ENCODE assay signal across 8 cellular contexts in genomic region chr13:31200636-31200970, GRCh38. TPM values are rescaled to one million over a fixed set of nuclear protein-coding genes. Genes with fewer than 3 reads are reported as not detected.
DNase-seq lines count a peak whose midpoint lies in the region; ATAC-seq lines count a peak whose summit lies in the region.

No MANE protein-coding gene starts in this region.

- ATAC-seq in HG02763 (IDR thresholded peaks at IDR 0.05; ENCODE audit: unreplicated experiment): peak; percentile 12

- H3K4me1 Mint-ChIP-seq in activated T-helper 2 cell treated with anti-CD3 and anti-CD28 coated beads, Interferon-gamma antibody, Interleukin-2, Interleukin-4, amounts not matched to agents 10 μg/mL and 5 μg/mL and 100 μg/mL, durations not matched to agents 14 hours and 24 hours and 36 hours (ENCODE audit: low read depth): peaks cover 32% of the 10 kb centered on the region

- H3K27ac Mint-ChIP-seq in activated T-helper 2 cell treated with anti-CD3 and anti-CD28 coated beads, Interferon-gamma antibody, Interleukin-2, Interleukin-4, amounts not matched to agents 10 μg/mL and 5 μg/mL and 100 μg/mL, durations not matched to agents 14 hours and 24 hours and 36 hours: peak overlapping the region; percentile 56

- intact Hi-C loops in activated T-helper 2 cell treated with anti-CD3 and anti-CD28 coated beads, Interferon-gamma antibody, Interleukin-2, Interleukin-4, amounts not matched to agents 10 μg/mL and 5 μg/mL and 100 μg/mL, durations not matched to agents 14 hours and 24 hours and 36 hours (cut with micrococcal nuclease): loop anchor here (1.0 to 10.0 kb wide), 3 partner anchors 38 to 224 kb away; no protein-coding TSS in a partner anchor
- intact Hi-C loops in posterior cingulate gyrus (cut with DNase I): loop anchor here (1.0 kb wide), 1 partner anchor 38 kb away; no protein-coding TSS in a partner anchor

- DNase-seq in NCI-H1105 treated with DMSO at 0.1 percent for 48 hours (lab: John Stamatoyannopoulos, UW) (peak; percentile 24), NCI-H1105 (lab: John Stamatoyannopoulos, UW) (no peak), NCI-H526 (lab: John Stamatoyannopoulos, UW) (peak; percentile 36 to 90), glomerular visceral epithelial cell (ENCODE audit: extremely low spot score) (peak; percentile 44), posterior cingulate gyrus (peak in 7 of 10 donors; percentile 24 to 90 (median 53)), DMS153 (lab: John Stamatoyannopoulos, UW) (no peak)
- no peak for DNase-seq in activated T-helper 2 cell treated with anti-CD3 and anti-CD28 coated beads, Interferon-gamma antibody, Interleukin-2, Interleukin-4, amounts not matched to agents 10 μg/mL and 5 μg/mL and 100 μg/mL, durations not matched to agents 14 hours and 24 hours and 36 hours (ENCODE audit: low spot score)

- H3K36me3 Mint-ChIP-seq in activated T-helper 2 cell treated with anti-CD3 and anti-CD28 coated beads, Interferon-gamma antibody, Interleukin-2, Interleukin-4, amounts not matched to agents 10 μg/mL and 5 μg/mL and 100 μg/mL, durations not matched to agents 14 hours and 24 hours and 36 hours (ENCODE audit: low read depth): no peaks in the 10 kb centered on the region

- H3K9me3 Mint-ChIP-seq in activated T-helper 2 cell treated with anti-CD3 and anti-CD28 coated beads, Interferon-gamma antibody, Interleukin-2, Interleukin-4, amounts not matched to agents 10 μg/mL and 5 μg/mL and 100 μg/mL, durations not matched to agents 14 hours and 24 hours and 36 hours: no peaks in the 10 kb centered on the region

- H3K4me3 Mint-ChIP-seq in activated T-helper 2 cell treated with anti-CD3 and anti-CD28 coated beads, Interferon-gamma antibody, Interleukin-2, Interleukin-4, amounts not matched to agents 10 μg/mL and 5 μg/mL and 100 μg/mL, durations not matched to agents 14 hours and 24 hours and 36 hours (ENCODE audit: low read depth): peak overlapping the region; percentile 71

- peaks cover 16% of the 10 kb centered on the region for H3K27me3 Mint-ChIP-seq in activated T-helper 2 cell treated with anti-CD3 and anti-CD28 coated beads, Interferon-gamma antibody, Interleukin-2, Interleukin-4, amounts not matched to agents 10 μg/mL and 5 μg/mL and 100 μg/mL, durations not matched to agents 14 hours and 24 hours and 36 hours (ENCODE audit: low read depth)

RNA-seq across cellular contexts. Expression of gene B3GLCT, which starts 0.8 kb away (rescaled TPM):
- total RNA-seq in activated T-helper 2 cell treated with anti-CD3 and anti-CD28 coated beads, Interferon-gamma antibody, Interleukin-2, Interleukin-4, amounts not matched to agents 10 μg/mL and 5 μg/mL and 100 μg/mL, durations not matched to agents 14 hours and 24 hours and 36 hours: 4.3 and 4.7 TPM in 2 replicates

RNA-seq across cellular contexts. Expression of gene HSPH1, which starts 38.9 kb away (rescaled TPM):
- total RNA-seq in activated T-helper 2 cell treated with anti-CD3 and anti-CD28 coated beads, Interferon-gamma antibody, Interleukin-2, Interleukin-4, amounts not matched to agents 10 μg/mL and 5 μg/mL and 100 μg/mL, durations not matched to agents 14 hours and 24 hours and 36 hours: 269 and 274 TPM in 2 replicates

Comparison
In these comparisons a context has a peak if more than half of its experiments do, and no peak if none do; other contexts are left out.
1. DNase-seq: peak in NCI-H1105 treated with DMSO at 0.1 percent for 48 hours (single experiment), NCI-H526 (2 of 2), glomerular visceral epithelial cell (single experiment) and posterior cingulate gyrus (7 of 10); none in NCI-H1105 (single experiment), activated T-helper 2 cell treated with anti-CD3 and anti-CD28 coated beads, Interferon-gamma antibody, Interleukin-2, Interleukin-4, amounts not matched to agents 10 μg/mL and 5 μg/mL and 100 μg/mL, durations not matched to agents 14 hours and 24 hours and 36 hours (single experiment) and DMS153 (single experiment).